Comparison of ENCODE assay signal across 8 cellular contexts in the genomic region with DNA sequence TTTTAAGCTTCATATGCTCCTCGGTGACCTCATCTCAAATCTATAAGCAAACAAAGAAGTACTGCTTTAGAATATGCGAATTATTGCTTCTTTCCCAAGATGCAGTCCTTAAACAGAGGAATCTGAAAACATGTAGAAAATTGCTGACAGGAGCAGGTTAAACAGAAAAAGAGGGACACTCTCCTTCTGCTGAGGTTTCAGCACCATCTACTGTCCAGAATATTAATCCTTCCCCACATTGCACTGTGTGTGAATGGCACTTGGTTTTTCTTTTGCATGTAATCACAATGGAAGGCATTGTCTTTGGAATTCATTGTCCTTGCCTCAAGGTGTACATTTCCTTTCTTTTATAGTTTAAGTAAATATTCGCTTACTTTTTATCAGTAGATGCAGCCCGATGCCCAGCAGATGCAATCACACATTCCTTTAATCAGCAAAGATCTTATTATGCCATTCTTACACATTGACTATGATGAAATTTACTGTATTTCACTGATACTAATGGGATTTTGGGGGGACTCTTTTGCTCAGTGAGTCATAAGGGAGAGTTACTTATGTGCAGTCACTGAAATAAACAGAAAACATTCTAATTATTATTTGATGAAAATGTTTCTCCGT.
DNase-seq lines count a peak whose midpoint lies in the region; ATAC-seq, FAIRE-seq and TF ChIP-seq lines count a peak whose summit lies in the region.

No MANE protein-coding gene starts in this region.

- H3K27ac ChIP-seq in A549 (no peak overlapping the region), Panc1 (ENCODE audit: low read length) (no peak overlapping the region), spleen (no peak overlapping the region)

- H3K4me3 Mint-ChIP-seq in activated CD4-positive, alpha-beta memory T cell treated with anti-CD3 and anti-CD28 coated beads, Interleukin-2, amount 10 ng/mL, durations not matched to agents 7 days and 5 days: no peak overlapping the region

- ATAC-seq in A549 (peak; percentile 89 to 91; a peak in 5 of 6 replicates), GM19023 (IDR thresholded peaks at IDR 0.05; ENCODE audit: unreplicated experiment) (peak; percentile 66), HG03460 (IDR thresholded peaks at IDR 0.05; ENCODE audit: unreplicated experiment) (peak; percentile 52), Panc1 (peak; percentile 78; the same call in 1 of the 2 replicates)

- no peak for FAIRE-seq in A549 (lab: Jason Lieb, UNC)

- WGBS in A549 (ENCODE audit: missing lambda C conversion rate): 4% methylated on average over 5 of the region's 5 CpGs
- 46 to 53% (median 50%) methylated on average over 5 of the region's 5 CpGs for WGBS in spleen, 5 donors

- DNase-seq in A549 (ENCODE audit: low read depth in 1 of 2, low spot score in 1 of 2): peak in 1 of 2 experiments; percentile 40
- DNase-seq in Panc1 (ENCODE audit: low read depth, low spot score): peak; percentile 15
- DNase-seq in foreskin melanocyte: peak; percentile 38
- no peak for DNase-seq in spleen
- DNase-seq in NCI-H2196 (lab: John Stamatoyannopoulos, UW; ENCODE audit: unreplicated experiment): no peak
- DNase-seq in activated CD4-positive, alpha-beta memory T cell treated with anti-CD3 and anti-CD28 coated beads, Interleukin-2, amount 10 ng/mL, durations not matched to agents 7 days and 5 days: no peak

- intact Hi-C loops in Panc1 (cut with micrococcal nuclease; ENCODE audit: unreplicated experiment): no loop called here
- intact Hi-C loops in spleen (cut with DNase I; ENCODE audit: low total_unique reads): no loop called here

- H3K27me3 ChIP-seq in Panc1 (ENCODE audit: control insufficient read depth, insufficient read depth, low read length) (no peaks in the 10 kb centered on the region), spleen (replicated peaks in 1 of 7) (peaks cover 0 to 8% (median 0%) of the 10 kb centered on the region in 7 donors)

- CTCF ChIA-PET in A549 (lab: Yijun Ruan, JAX): interaction anchor here (0.7 to 1.4 kb wide), 5 partner anchors 10 to 1729 kb away, joined by 3 to 4 read pairs (median 3); no protein-coding TSS in a partner anchor
- CTCF ChIA-PET in Panc1 (lab: Charles Lee): no interaction called here
- CTCF ChIA-PET in activated CD4-positive, alpha-beta memory T cell treated with anti-CD3 and anti-CD28 coated beads, Interleukin-2, amount 10 ng/mL, durations not matched to agents 7 days and 5 days (lab: Charles Lee): no interaction called here

- H3K36me3 ChIP-seq in Panc1 (ENCODE audit: control insufficient read depth, insufficient read depth, low read length) (no peaks in the 10 kb centered on the region), spleen (no peaks in the 10 kb centered on the region)

- in situ Hi-C loops in Panc1 (cut with HindIII; ENCODE audit: low pct_unique_long_range_greater_than_20kb, low sequenced_read_pairs): no loop called here

- H3K4me3 ChIP-seq in A549 (no peak overlapping the region), Panc1 (ENCODE audit: low read depth in 2 of 2, low read length in 2 of 2) (no peak overlapping the region), spleen (no peak overlapping the region)

- H3K4me1 Mint-ChIP-seq in activated CD4-positive, alpha-beta memory T cell treated with anti-CD3 and anti-CD28 coated beads, Interleukin-2, amount 10 ng/mL, durations not matched to agents 7 days and 5 days: no peaks in the 10 kb centered on the region

- TF ChIP-seq CTCF in A549 (IDR thresholded peaks at IDR 0.05) (peak; percentile 48), Panc1 (IDR thresholded peaks at IDR 0.05) (peak; percentile 61; the same call in 1 of the 2 replicates), spleen (IDR thresholded peaks at IDR 0.05 in 8 of 11, conservative IDR thresholded peaks at IDR 0.05 in 3 of 11) (peak in 7 of 11 experiments; percentile 12 to 36 (median 26))

- no TSS peak for BruUV-seq in Panc1 (replicated peaks; lab: Mats Ljungman, UMichigan)

- TF ChIP-seq RAD21 in A549 (conservative IDR thresholded peaks at IDR 0.05 in 1 of 2, IDR thresholded peaks at IDR 0.05 in 1 of 2): peak; percentile 64 to 77

- H3K4me2 ChIP-seq in A549: no peak overlapping the region

- POLR2A ChIA-PET in A549 (lab: Yijun Ruan, JAX): no interaction called here
- POLR2A ChIA-PET in Panc1 (lab: Charles Lee): no interaction called here
- POLR2A ChIA-PET in activated CD4-positive, alpha-beta memory T cell treated with anti-CD3 and anti-CD28 coated beads, Interleukin-2, amount 10 ng/mL, durations not matched to agents 7 days and 5 days (lab: Charles Lee): no interaction called here

- no peak overlapping the region for H3K27ac Mint-ChIP-seq in activated CD4-positive, alpha-beta memory T cell treated with anti-CD3 and anti-CD28 coated beads, Interleukin-2, amount 10 ng/mL, durations not matched to agents 7 days and 5 days

- H3K4me1 ChIP-seq in A549 (no peaks in the 10 kb centered on the region), Panc1 (ENCODE audit: control insufficient read depth, insufficient read depth, low read length) (no peaks in the 10 kb centered on the region), spleen (no peaks in the 10 kb centered on the region)

- H3K36me3 Mint-ChIP-seq in activated CD4-positive, alpha-beta memory T cell treated with anti-CD3 and anti-CD28 coated beads, Interleukin-2, amount 10 ng/mL, durations not matched to agents 7 days and 5 days (ENCODE audit: low read depth): no peaks in the 10 kb centered on the region

- H3K9me3 Mint-ChIP-seq in activated CD4-positive, alpha-beta memory T cell treated with anti-CD3 and anti-CD28 coated beads, Interleukin-2, amount 10 ng/mL, durations not matched to agents 7 days and 5 days: no peaks in the 10 kb centered on the region

- H3K27me3 Mint-ChIP-seq in activated CD4-positive, alpha-beta memory T cell treated with anti-CD3 and anti-CD28 coated beads, Interleukin-2, amount 10 ng/mL, durations not matched to agents 7 days and 5 days: peaks cover 17% of the 10 kb centered on the region

- no peak for TF ChIP-seq EP300 in A549 (IDR thresholded peaks at IDR 0.05)

- H3K9me3 ChIP-seq in A549: no peaks in the 10 kb centered on the region
- H3K9me3 ChIP-seq in Panc1 (ENCODE audit: control insufficient read depth, insufficient read depth, low read depth, low read length): no peaks in the 10 kb centered on the region
- H3K9me3 ChIP-seq in spleen: no peaks in the 10 kb centered on the region

- TF ChIP-seq POLR2A in A549 (IDR thresholded peaks at IDR 0.05; ENCODE audit: low read length) (no peak), spleen (IDR thresholded peaks at IDR 0.05) (no peak)

TF ChIP-seq in A549, 52 proteins besides CTCF, POLR2A, EP300 and RAD21:
- TF ChIP-seq SMC3 (IDR thresholded peaks at IDR 0.05): peak; percentile 36; the same call in 1 of the 3 replicates
- peak; percentile 94 for TF ChIP-seq MAFK (IDR thresholded peaks at IDR 0.05; ENCODE audit: partially characterized antibody)
- no peak for TF ChIP-seq HOXA7 (CRISPR knock-in tag; IDR thresholded peaks at IDR 0.05)
- TF ChIP-seq JUN (IDR thresholded peaks at IDR 0.05): no peak
- TF ChIP-seq, protein P1, sequence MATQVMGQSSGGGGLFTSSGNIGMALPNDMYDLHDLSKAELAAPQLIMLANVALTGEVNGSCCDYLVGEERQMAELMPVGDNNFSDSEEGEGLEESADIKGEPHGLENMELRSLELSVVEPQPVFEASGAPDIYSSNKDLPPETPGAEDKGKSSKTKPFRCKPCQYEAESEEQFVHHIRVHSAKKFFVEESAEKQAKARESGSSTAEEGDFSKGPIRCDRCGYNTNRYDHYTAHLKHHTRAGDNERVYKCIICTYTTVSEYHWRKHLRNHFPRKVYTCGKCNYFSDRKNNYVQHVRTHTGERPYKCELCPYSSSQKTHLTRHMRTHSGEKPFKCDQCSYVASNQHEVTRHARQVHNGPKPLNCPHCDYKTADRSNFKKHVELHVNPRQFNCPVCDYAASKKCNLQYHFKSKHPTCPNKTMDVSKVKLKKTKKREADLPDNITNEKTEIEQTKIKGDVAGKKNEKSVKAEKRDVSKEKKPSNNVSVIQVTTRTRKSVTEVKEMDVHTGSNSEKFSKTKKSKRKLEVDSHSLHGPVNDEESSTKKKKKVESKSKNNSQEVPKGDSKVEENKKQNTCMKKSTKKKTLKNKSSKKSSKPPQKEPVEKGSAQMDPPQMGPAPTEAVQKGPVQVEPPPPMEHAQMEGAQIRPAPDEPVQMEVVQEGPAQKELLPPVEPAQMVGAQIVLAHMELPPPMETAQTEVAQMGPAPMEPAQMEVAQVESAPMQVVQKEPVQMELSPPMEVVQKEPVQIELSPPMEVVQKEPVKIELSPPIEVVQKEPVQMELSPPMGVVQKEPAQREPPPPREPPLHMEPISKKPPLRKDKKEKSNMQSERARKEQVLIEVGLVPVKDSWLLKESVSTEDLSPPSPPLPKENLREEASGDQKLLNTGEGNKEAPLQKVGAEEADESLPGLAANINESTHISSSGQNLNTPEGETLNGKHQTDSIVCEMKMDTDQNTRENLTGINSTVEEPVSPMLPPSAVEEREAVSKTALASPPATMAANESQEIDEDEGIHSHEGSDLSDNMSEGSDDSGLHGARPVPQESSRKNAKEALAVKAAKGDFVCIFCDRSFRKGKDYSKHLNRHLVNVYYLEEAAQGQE (IDR thresholded peaks at IDR 0.05): peak; percentile 46; the same call in 1 of the 2 replicates
- TF ChIP-seq, protein P2, sequence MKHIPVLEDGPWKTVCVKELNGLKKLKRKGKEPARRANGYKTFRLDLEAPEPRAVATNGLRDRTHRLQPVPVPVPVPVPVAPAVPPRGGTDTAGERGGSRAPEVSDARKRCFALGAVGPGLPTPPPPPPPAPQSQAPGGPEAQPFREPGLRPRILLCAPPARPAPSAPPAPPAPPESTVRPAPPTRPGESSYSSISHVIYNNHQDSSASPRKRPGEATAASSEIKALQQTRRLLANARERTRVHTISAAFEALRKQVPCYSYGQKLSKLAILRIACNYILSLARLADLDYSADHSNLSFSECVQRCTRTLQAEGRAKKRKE (CRISPR knock-in tag; IDR thresholded peaks at IDR 0.05; ENCODE audit: low read depth): no peak
TF ChIP-seq in A549: peak in this region for 3.

Comparison
In these comparisons a context has a peak if more than half of its experiments do, and no peak if none do; other contexts are left out.
1. DNase-seq: peak in Panc1 (single experiment) and foreskin melanocyte (single experiment); none in spleen (single experiment), NCI-H2196 (single experiment) and activated CD4-positive, alpha-beta memory T cell treated with anti-CD3 and anti-CD28 coated beads, Interleukin-2, amount 10 ng/mL, durations not matched to agents 7 days and 5 days (single experiment).
2. Peak in every context shown above with its lines, with median percentiles within 50 percentile points of each other: ATAC-seq and CTCF ChIP-seq.